8 cellular contexts compared by ENCODE assay signal in genomic region chr22:38201371-38201717, GRCh38. TPM values are rescaled to one million over a fixed set of nuclear protein-coding genes. Genes with fewer than 3 reads are reported as not detected.
DNase-seq lines count a peak whose midpoint lies in the region; ATAC-seq and TF ChIP-seq lines count a peak whose summit lies in the region.

No MANE protein-coding gene starts in this region.

- H3K9me3 ChIP-seq in BLaER1 treated with 17β-estradiol and CSF1 and Interleukin-3, amounts not matched to agents 10 nM and 100 nM (replicated peaks in 1 of 11) = no peaks in the 10 kb centered on the region
- no peaks in the 10 kb centered on the region for H3K9me3 ChIP-seq in Karpas-422 (ENCODE audit: low read length)

- H3K27me3 ChIP-seq in BLaER1 treated with 17β-estradiol and CSF1 and Interleukin-3, amounts not matched to agents 10 nM and 100 nM = no peaks in the 10 kb centered on the region
- no peaks in the 10 kb centered on the region for H3K27me3 ChIP-seq in Karpas-422 (ENCODE audit: low read length)

- H3K27ac ChIP-seq in BLaER1 treated with 17β-estradiol and CSF1 and Interleukin-3, amounts not matched to agents 10 nM and 100 nM = peak overlapping the region in 8 of 11 experiments; percentile 7 to 48 (median 20); a peak in 7 of 22 replicates
- H3K27ac ChIP-seq in Karpas-422 (ENCODE audit: low read length) = no peak overlapping the region

- peaks cover 27% of the 10 kb centered on the region for H3K4me1 Mint-ChIP-seq in nephron progenitor cell

- peak overlapping the region in 4 of 11 experiments; percentile 11 to 36 (median 20); a peak in 1 of 22 replicates for H3K9ac ChIP-seq in BLaER1 treated with 17β-estradiol and CSF1 and Interleukin-3, amounts not matched to agents 10 nM and 100 nM
- no peak overlapping the region for H3K9ac ChIP-seq in Karpas-422 (ENCODE audit: low read length)

- H3K9me3 Mint-ChIP-seq in nephron progenitor cell = no peaks in the 10 kb centered on the region

- H3K4me3 Mint-ChIP-seq in nephron progenitor cell = peak overlapping the region; percentile 85

- peak overlapping the region; percentile 83; the same call in 1 of the 2 replicates for H2AFZ ChIP-seq in Karpas-422 (ENCODE audit: low read length)

- no peak for TF ChIP-seq CTCF in nephron progenitor cell (IDR thresholded peaks at IDR 0.05)

- no peaks in the 10 kb centered on the region for H3K36me3 Mint-ChIP-seq in nephron progenitor cell (ENCODE audit: low read depth)

- no peaks in the 10 kb centered on the region for H3K9me2 ChIP-seq in Karpas-422 (replicated peaks; ENCODE audit: insufficient read depth, low read length)

- H3K27me3 Mint-ChIP-seq in nephron progenitor cell (ENCODE audit: low read depth, poor library complexity) = peaks cover 5% of the 10 kb centered on the region

- no peak for DNase-seq in Karpas-422
- DNase-seq in ecto neural progenitor cell (ENCODE audit: low spot score) = peak; percentile 63
- DNase-seq in nephron progenitor cell = no peak
- DNase-seq in NCI-H187 treated with DMSO at 0.1 percent for 48 hours (lab: John Stamatoyannopoulos, UW) = no peak
- DNase-seq in NCI-H748 treated with DMSO at 0.1 percent for 48 hours (lab: John Stamatoyannopoulos, UW) = no peak

- peaks cover 0 to 10% (median 0%) of the 10 kb centered on the region in 11 experiments; a peak in 2 of 22 replicates for H3K36me3 ChIP-seq in BLaER1 treated with 17β-estradiol and CSF1 and Interleukin-3, amounts not matched to agents 10 nM and 100 nM
- H3K36me3 ChIP-seq in Karpas-422 (ENCODE audit: insufficient read depth, low read length) = no peaks in the 10 kb centered on the region

- H3K4me1 ChIP-seq in BLaER1 treated with 17β-estradiol and CSF1 and Interleukin-3, amounts not matched to agents 10 nM and 100 nM = peaks cover 68 to 85% (median 79%) of the 10 kb centered on the region in 10 experiments
- H3K4me1 ChIP-seq in Karpas-422 (ENCODE audit: low read length) = peaks cover 37% of the 10 kb centered on the region

- H3K4me2 ChIP-seq in BLaER1 treated with 17β-estradiol and CSF1 and Interleukin-3, amounts not matched to agents 10 nM and 100 nM = peak overlapping the region; percentile 79 to 100 (median 86)
- peak overlapping the region; percentile 8 for H3K4me2 ChIP-seq in Karpas-422 (ENCODE audit: low read depth, low read length, poor library complexity, severe bottlenecking)

- H3K4me3 ChIP-seq in BLaER1 treated with 17β-estradiol and CSF1 and Interleukin-3, amounts not matched to agents 10 nM and 100 nM = peak overlapping the region in 4 of 10 experiments; percentile 20 to 100 (median 26); a peak in 4 of 20 replicates
- H3K4me3 ChIP-seq in Karpas-422 (ENCODE audit: low read length) = no peak overlapping the region

- H4K20me1 ChIP-seq in BLaER1 treated with 17β-estradiol and CSF1 and Interleukin-3, amounts not matched to agents 10 nM and 100 nM = peaks cover 22 to 44% (median 35%) of the 10 kb centered on the region in 11 experiments
- H4K20me1 ChIP-seq in Karpas-422 (ENCODE audit: insufficient read depth, low read depth, low read length) = peaks cover 21% of the 10 kb centered on the region

- H3K79me2 ChIP-seq in Karpas-422 (ENCODE audit: low read length) = no peaks in the 10 kb centered on the region

- no peak for ATAC-seq in GM18502 (IDR thresholded peaks at IDR 0.05; ENCODE audit: poor library complexity, unreplicated experiment)
- no peak for ATAC-seq in HG03469 (IDR thresholded peaks at IDR 0.05; ENCODE audit: unreplicated experiment)

- no peak overlapping the region for H3K27ac Mint-ChIP-seq in nephron progenitor cell

RNA-seq across cellular contexts. Expression of gene MAFF, which starts 0.5 kb away (rescaled TPM):
- 2.9 and 9.0 TPM in 2 replicates for total RNA-seq in Karpas-422 (2014; rRNA removed; shearing (Covaris generic); ENCODE audit: low replicate concordance)

RNA-seq across cellular contexts. Expression of gene PLA2G6, which starts 19.7 kb away (rescaled TPM):
- 76.6 and 88.0 TPM in 2 replicates for total RNA-seq in Karpas-422 (2014; rRNA removed; shearing (Covaris generic); ENCODE audit: low replicate concordance)
